In genomic region chrX:48493890-48494364, GRCh38 we compare ENCODE assay signal across 2 cellular contexts.
TF ChIP-seq lines count a peak whose summit lies in the region.

No MANE protein-coding gene starts in this region.

TF ChIP-seq in HCT116, 20 proteins besides CTCF, POLR2A, EP300 and RAD21 (continued from another document):
- TF ChIP-seq FOSL1 (IDR thresholded peaks at IDR 0.05; ENCODE audit: low read depth) (no peak), ZNF274 (IDR thresholded peaks at IDR 0.05; ENCODE audit: low read depth, low read length) (no peak), YY1 (IDR thresholded peaks at IDR 0.05; ENCODE audit: extremely low read depth, insufficient replicate concordance, low read depth, low read length) (no peak), SIN3A (IDR thresholded peaks at IDR 0.05; ENCODE audit: low read depth) (no peak), ATF3 (IDR thresholded peaks at IDR 0.05) (no peak), ZBTB33 (IDR thresholded peaks at IDR 0.05; ENCODE audit: extremely low read depth, insufficient replicate concordance, low read length) (no peak), EZH2phosphoT487 (IDR thresholded peaks at IDR 0.05; ENCODE audit: borderline replicate concordance) (no peak), CBX3 (IDR thresholded peaks at IDR 0.05; ENCODE audit: low read depth) (no peak), JUND (IDR thresholded peaks at IDR 0.05) (no peak), TCF7L2 (IDR thresholded peaks at IDR 0.05; ENCODE audit: borderline replicate concordance, extremely low read depth, insufficient read depth, insufficient read length) (no peak), POLR2AphosphoS5 (IDR thresholded peaks at IDR 0.05; ENCODE audit: low read depth, low read length) (no peak), CEBPB (IDR thresholded peaks at IDR 0.05; ENCODE audit: low read depth) (no peak)

TF ChIP-seq in WTC11, 78 proteins besides CTCF, POLR2A, EP300 and RAD21 (continued from another document):
- TF ChIP-seq CDX4 (CRISPR knock-in tag; IDR thresholded peaks at IDR 0.05; ENCODE audit: borderline replicate concordance): no peak
- no peak for TF ChIP-seq ZNF281 (CRISPR knock-in tag; IDR thresholded peaks at IDR 0.05)
